Comparison of ENCODE assay signal across 10 cellular contexts in the genomic region with DNA sequence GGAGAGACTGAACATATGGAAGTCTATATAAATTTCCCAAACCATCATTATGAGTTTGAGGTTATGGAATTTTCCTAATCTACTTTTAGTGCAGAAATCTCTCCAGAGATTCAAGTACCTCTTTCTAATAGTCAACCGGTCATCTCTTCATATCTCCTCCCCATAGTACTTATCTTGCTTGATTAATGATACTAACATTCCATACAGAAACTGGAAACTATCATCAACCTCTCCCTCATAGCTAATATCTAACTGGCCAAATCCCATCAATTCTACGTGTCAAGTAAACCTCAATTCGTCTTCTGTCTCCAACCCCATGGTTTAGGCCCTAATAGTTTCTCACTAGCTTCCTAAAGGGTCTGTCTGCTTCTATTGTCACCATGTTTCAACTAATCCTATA.
"Had no signal": no experiment of that assay in that cellular context is flagged by ENCODE, and none has a peak within 500 bp of the region (broad histone marks: within the 10 kb centered on the region; RNA-seq: fewer than 3 reads in every experiment).

No MANE protein-coding gene starts in this region.

- H3K27ac ChIP-seq: GM23248 had no signal

- H3K4me2 ChIP-seq: GM23338 had no signal

- H3K4me3 ChIP-seq: GM23248, GM23338, HAP-1 had no signal

- H3K9ac ChIP-seq: GM23248 had no signal

- H3K9me3 ChIP-seq: HAP-1 had no signal

- FAIRE-seq: H1, H54 had no signal

- H3K27ac Mint-ChIP-seq: GM23338, H9, HFFc6 had no signal

- H3K4me1 Mint-ChIP-seq: GM23338, H9 had no signal

- H3K9me3 Mint-ChIP-seq: GM23338, H9, HFFc6 had no signal

- H3K4me1 ChIP-seq: HAP-1 had no signal

- H3K4me3 Mint-ChIP-seq: GM23338, H9, HFFc6 had no signal

- H3K36me3 ChIP-seq: HAP-1 had no signal

- H2AFZ ChIP-seq: GM23248, GM23338 had no signal

- DNase-seq: GM23248, GOT3, H7, H9, HCEC 1CT, HFFc6 had no signal
